ENCODE assay signal across 8 cellular contexts in genomic region chr6:156807795-156808194, GRCh38. TPM values are rescaled to one million over a fixed set of nuclear protein-coding genes. Genes with fewer than 3 reads are reported as not detected.
A peak's percentile ranks its signal among the peaks of the same experiment; 100 is the strongest.
DNase-seq lines count a peak whose midpoint lies in the region; ATAC-seq and TF ChIP-seq lines count a peak whose summit lies in the region.

No MANE protein-coding gene starts in this region.

- DNase-seq in NAMALWA (ENCODE audit: low spot score) (peak; percentile 23), dorsolateral prefrontal cortex (no peak), natural killer cell (no peak), DMS114 treated with DMSO at 0.1 percent for 48 hours (lab: John Stamatoyannopoulos, UW; ENCODE audit: unreplicated experiment) (no peak), NCI-H446 treated with DMSO at 0.1 percent for 48 hours (lab: John Stamatoyannopoulos, UW) (no peak), erythroblast (lab: John Stamatoyannopoulos, UW) (no peak)

- H3K36me3 ChIP-seq in BLaER1 treated with 17β-estradiol and CSF1 and Interleukin-3, amounts not matched to agents 10 nM and 100 nM: peaks cover 7 to 41% (median 23%) of the 10 kb centered on the region in 11 experiments; a peak in 17 of 22 replicates

- ATAC-seq in natural killer cell (no peak), HG03025 (IDR thresholded peaks at IDR 0.05; ENCODE audit: low FRiP score, unreplicated experiment) (no peak)

- peaks cover 12 to 41% (median 21%) of the 10 kb centered on the region in 10 experiments for H3K4me1 ChIP-seq in BLaER1 treated with 17β-estradiol and CSF1 and Interleukin-3, amounts not matched to agents 10 nM and 100 nM

- H3K4me2 ChIP-seq in BLaER1 treated with 17β-estradiol and CSF1 and Interleukin-3, amounts not matched to agents 10 nM and 100 nM: peak overlapping the region in 6 of 11 experiments; percentile 1 to 64 (median 17); a peak in 5 of 22 replicates

- H3K9ac ChIP-seq in BLaER1 treated with 17β-estradiol and CSF1 and Interleukin-3, amounts not matched to agents 10 nM and 100 nM: no peak overlapping the region

- H3K27me3 Mint-ChIP-seq in natural killer cell (ENCODE audit: low read depth in 2 of 2): no peaks in the 10 kb centered on the region

- H4K20me1 ChIP-seq in BLaER1 treated with 17β-estradiol and CSF1 and Interleukin-3, amounts not matched to agents 10 nM and 100 nM: peaks cover 58 to 100% (median 96%) of the 10 kb centered on the region in 11 experiments

- no peak for TF ChIP-seq CTCF in dorsolateral prefrontal cortex (IDR thresholded peaks at IDR 0.05 in 54 of 56, conservative IDR thresholded peaks at IDR 0.05 in 2 of 56; ENCODE audit: low read depth in 1 of 56, partially characterized antibody in 56 of 56)
- TF ChIP-seq CTCF in natural killer cell (IDR thresholded peaks at IDR 0.05): no peak

- peaks cover 96% of the 10 kb centered on the region in 2 donors for H3K4me1 Mint-ChIP-seq in natural killer cell

- H3K27me3 ChIP-seq in BLaER1 treated with 17β-estradiol and CSF1 and Interleukin-3, amounts not matched to agents 10 nM and 100 nM: no peaks in the 10 kb centered on the region
- no peaks in the 10 kb centered on the region for H3K27me3 ChIP-seq in dorsolateral prefrontal cortex

- peak overlapping the region; percentile 47 to 64 for H3K27ac Mint-ChIP-seq in natural killer cell

- H3K27ac ChIP-seq in BLaER1 treated with 17β-estradiol and CSF1 and Interleukin-3, amounts not matched to agents 10 nM and 100 nM: no peak overlapping the region
- peak overlapping the region in 53 of 59 donors; percentile 3 to 80 (median 57) for H3K27ac ChIP-seq in dorsolateral prefrontal cortex

- intact Hi-C loops in dorsolateral prefrontal cortex (cut with DNase I) (no loop called here), natural killer cell (cut with micrococcal nuclease) (no loop called here)

- no peak overlapping the region for H3K4me3 ChIP-seq in BLaER1 treated with 17β-estradiol and CSF1 and Interleukin-3, amounts not matched to agents 10 nM and 100 nM
- H3K4me3 ChIP-seq in dorsolateral prefrontal cortex: peak overlapping the region in 54 of 59 donors; percentile 1 to 58 (median 26)

- H3K4me3 Mint-ChIP-seq in natural killer cell: peak overlapping the region; percentile 51

- no peaks in the 10 kb centered on the region for H3K36me3 Mint-ChIP-seq in natural killer cell

- peaks cover 0 to 21% (median 13%) of the 10 kb centered on the region in 11 experiments; a peak in 18 of 22 replicates for H3K9me3 ChIP-seq in BLaER1 treated with 17β-estradiol and CSF1 and Interleukin-3, amounts not matched to agents 10 nM and 100 nM (replicated peaks in 1 of 11)

- peaks cover 2% of the 10 kb centered on the region in 2 donors for H3K9me3 Mint-ChIP-seq in natural killer cell

- no peak for TF ChIP-seq POLR2A in erythroblast (IDR thresholded peaks at IDR 0.05; ENCODE audit: low read length)

RNA-seq across cellular contexts. Expression of gene ARID1B, which starts 30.6 kb away (rescaled TPM):
- total RNA-seq in dorsolateral prefrontal cortex (100 to 1,000 TPM in 119 of 120 experiments, 10 to 100 TPM in 1; 96.8 to 200 (median 147) TPM), natural killer cell (100 to 1,000 TPM; 180 to 201 (median 189) TPM)

Comparison
In these comparisons a context has a peak if more than half of its experiments do, and no peak if none do; other contexts are left out.
1. H3K27ac ChIP-seq: peak in dorsolateral prefrontal cortex (53 of 59); none in BLaER1 treated with 17β-estradiol and CSF1 and Interleukin-3, amounts not matched to agents 10 nM and 100 nM (0 of 11).
2. H3K4me3 ChIP-seq: peak in dorsolateral prefrontal cortex (54 of 59); none in BLaER1 treated with 17β-estradiol and CSF1 and Interleukin-3, amounts not matched to agents 10 nM and 100 nM (0 of 10).